In genomic region chr7:27179503-27180430, GRCh38 we compare ENCODE assay signal across 8 cellular contexts. TPM values are rescaled to one million over a fixed set of nuclear protein-coding genes. Genes with fewer than 3 reads are reported as not detected.
DNase-seq lines count a peak whose midpoint lies in the region; ATAC-seq, FAIRE-seq and TF ChIP-seq lines count a peak whose summit lies in the region.
"Had no signal": no experiment of that assay in that cellular context is flagged by ENCODE, and none has a peak within 500 bp of the region (broad histone marks: within the 10 kb centered on the region; RNA-seq: fewer than 3 reads in every experiment).

No MANE protein-coding gene starts in this region.

- H3K4me1 Mint-ChIP-seq in activated T-helper 2 cell treated with anti-CD3 and anti-CD28 coated beads, Interferon-gamma antibody, Interleukin-2, Interleukin-4, amounts not matched to agents 10 μg/mL and 5 μg/mL and 100 μg/mL, durations not matched to agents 14 hours and 24 hours and 36 hours (ENCODE audit: low read depth) = peaks cover 2% of the 10 kb centered on the region
- peaks cover 18% of the 10 kb centered on the region for H3K4me1 Mint-ChIP-seq in osteocyte (ENCODE audit: unreplicated experiment)

- no peaks in the 10 kb centered on the region for H3K9me3 Mint-ChIP-seq in activated T-helper 2 cell treated with anti-CD3 and anti-CD28 coated beads, Interferon-gamma antibody, Interleukin-2, Interleukin-4, amounts not matched to agents 10 μg/mL and 5 μg/mL and 100 μg/mL, durations not matched to agents 14 hours and 24 hours and 36 hours
- H3K9me3 Mint-ChIP-seq in osteocyte (ENCODE audit: unreplicated experiment) = no peaks in the 10 kb centered on the region

- TF ChIP-seq CTCF in foreskin fibroblast (IDR thresholded peaks at IDR 0.05; ENCODE audit: low read depth, low read length) (peak; percentile 91), osteocyte (IDR thresholded peaks at IDR 0.05) (peak; percentile 77)

- intact Hi-C loops in activated T-helper 2 cell treated with anti-CD3 and anti-CD28 coated beads, Interferon-gamma antibody, Interleukin-2, Interleukin-4, amounts not matched to agents 10 μg/mL and 5 μg/mL and 100 μg/mL, durations not matched to agents 14 hours and 24 hours and 36 hours (cut with micrococcal nuclease) = no loop called here

- H3K4me3 ChIP-seq in foreskin fibroblast (ENCODE audit: low read depth in 1 of 2, low read length in 2 of 2) = peak overlapping the region; percentile 59 to 93

- DNase-seq in GM18507 (ENCODE audit: extremely low spot score, insufficient read length, low read depth) = peak; percentile 53
- peak; percentile 63 to 68 for DNase-seq in NOMO-1 (lab: John Stamatoyannopoulos, UW; ENCODE audit: unreplicated experiment in 2 of 2)
- peak; percentile 45 for DNase-seq in activated T-helper 2 cell treated with anti-CD3 and anti-CD28 coated beads, Interferon-gamma antibody, Interleukin-2, Interleukin-4, amounts not matched to agents 10 μg/mL and 5 μg/mL and 100 μg/mL, durations not matched to agents 14 hours and 24 hours and 36 hours (ENCODE audit: low spot score)
- DNase-seq in foreskin fibroblast = peak; percentile 90 to 98
- no peak for DNase-seq in osteocyte (ENCODE audit: extremely low spot score, unreplicated experiment)
- no peak for DNase-seq in NAMALWA (ENCODE audit: low spot score)

- no peak overlapping the region for H3K4me3 Mint-ChIP-seq in activated T-helper 2 cell treated with anti-CD3 and anti-CD28 coated beads, Interferon-gamma antibody, Interleukin-2, Interleukin-4, amounts not matched to agents 10 μg/mL and 5 μg/mL and 100 μg/mL, durations not matched to agents 14 hours and 24 hours and 36 hours (ENCODE audit: low read depth)
- H3K4me3 Mint-ChIP-seq in osteocyte (ENCODE audit: unreplicated experiment) = peak overlapping the region; percentile 0

- H3K27ac Mint-ChIP-seq in activated T-helper 2 cell treated with anti-CD3 and anti-CD28 coated beads, Interferon-gamma antibody, Interleukin-2, Interleukin-4, amounts not matched to agents 10 μg/mL and 5 μg/mL and 100 μg/mL, durations not matched to agents 14 hours and 24 hours and 36 hours = no peak overlapping the region
- no peak overlapping the region for H3K27ac Mint-ChIP-seq in osteocyte (ENCODE audit: unreplicated experiment)

- peaks cover 63% of the 10 kb centered on the region for H3K27me3 Mint-ChIP-seq in activated T-helper 2 cell treated with anti-CD3 and anti-CD28 coated beads, Interferon-gamma antibody, Interleukin-2, Interleukin-4, amounts not matched to agents 10 μg/mL and 5 μg/mL and 100 μg/mL, durations not matched to agents 14 hours and 24 hours and 36 hours (ENCODE audit: low read depth)
- H3K27me3 Mint-ChIP-seq in osteocyte (ENCODE audit: unreplicated experiment) = peaks cover 85% of the 10 kb centered on the region

- ATAC-seq in GM21786 (IDR thresholded peaks at IDR 0.05; ENCODE audit: unreplicated experiment) = no peak

- FAIRE-seq in GM18507 (lab: Jason Lieb, UNC) = peak; percentile 65
- FAIRE-seq: colon had no signal

- H3K36me3 Mint-ChIP-seq in activated T-helper 2 cell treated with anti-CD3 and anti-CD28 coated beads, Interferon-gamma antibody, Interleukin-2, Interleukin-4, amounts not matched to agents 10 μg/mL and 5 μg/mL and 100 μg/mL, durations not matched to agents 14 hours and 24 hours and 36 hours (ENCODE audit: low read depth) = no peaks in the 10 kb centered on the region
- no peaks in the 10 kb centered on the region for H3K36me3 Mint-ChIP-seq in osteocyte (ENCODE audit: unreplicated experiment)

RNA-seq across cellular contexts. Expression of gene HOXA11, which starts 5.3 kb away (rescaled TPM):
- total RNA-seq in activated T-helper 2 cell treated with anti-CD3 and anti-CD28 coated beads, Interferon-gamma antibody, Interleukin-2, Interleukin-4, amounts not matched to agents 10 μg/mL and 5 μg/mL and 100 μg/mL, durations not matched to agents 14 hours and 24 hours and 36 hours = not detected in 2 replicates
- not detected in 2 replicates for total RNA-seq in osteocyte

RNA-seq across cellular contexts. Expression of gene HOXA10, which starts 5.6 kb away (rescaled TPM):
- total RNA-seq in activated T-helper 2 cell treated with anti-CD3 and anti-CD28 coated beads, Interferon-gamma antibody, Interleukin-2, Interleukin-4, amounts not matched to agents 10 μg/mL and 5 μg/mL and 100 μg/mL, durations not matched to agents 14 hours and 24 hours and 36 hours = not detected in 2 replicates
- not detected in 2 replicates for total RNA-seq in osteocyte

RNA-seq across cellular contexts. Expression of gene HOXA9, which starts 14.4 kb away (rescaled TPM):
- total RNA-seq in activated T-helper 2 cell treated with anti-CD3 and anti-CD28 coated beads, Interferon-gamma antibody, Interleukin-2, Interleukin-4, amounts not matched to agents 10 μg/mL and 5 μg/mL and 100 μg/mL, durations not matched to agents 14 hours and 24 hours and 36 hours = not detected in 2 replicates
- not detected in 2 replicates for total RNA-seq in osteocyte

RNA-seq across cellular contexts. Expression of gene HOXA13, which starts 20.1 kb away (rescaled TPM):
- total RNA-seq in activated T-helper 2 cell treated with anti-CD3 and anti-CD28 coated beads, Interferon-gamma antibody, Interleukin-2, Interleukin-4, amounts not matched to agents 10 μg/mL and 5 μg/mL and 100 μg/mL, durations not matched to agents 14 hours and 24 hours and 36 hours = not detected in 2 replicates
- not detected in 2 replicates for total RNA-seq in osteocyte

RNA-seq across cellular contexts. Expression of gene HOXA7, which starts 23.3 kb away (rescaled TPM):
- total RNA-seq in activated T-helper 2 cell treated with anti-CD3 and anti-CD28 coated beads, Interferon-gamma antibody, Interleukin-2, Interleukin-4, amounts not matched to agents 10 μg/mL and 5 μg/mL and 100 μg/mL, durations not matched to agents 14 hours and 24 hours and 36 hours = not detected in 2 replicates
- not detected in 2 replicates for total RNA-seq in osteocyte

Comparison
In these comparisons a context has a peak if more than half of its experiments do, and no peak if none do; other contexts are left out.
1. DNase-seq: peak in GM18507 (single experiment), NOMO-1 (2 of 2), activated T-helper 2 cell treated with anti-CD3 and anti-CD28 coated beads, Interferon-gamma antibody, Interleukin-2, Interleukin-4, amounts not matched to agents 10 μg/mL and 5 μg/mL and 100 μg/mL, durations not matched to agents 14 hours and 24 hours and 36 hours (single experiment) and foreskin fibroblast (2 of 2); none in osteocyte (single experiment) and NAMALWA (single experiment).